Comparison of ENCODE assay signal across 12 cellular contexts in the genomic region with DNA sequence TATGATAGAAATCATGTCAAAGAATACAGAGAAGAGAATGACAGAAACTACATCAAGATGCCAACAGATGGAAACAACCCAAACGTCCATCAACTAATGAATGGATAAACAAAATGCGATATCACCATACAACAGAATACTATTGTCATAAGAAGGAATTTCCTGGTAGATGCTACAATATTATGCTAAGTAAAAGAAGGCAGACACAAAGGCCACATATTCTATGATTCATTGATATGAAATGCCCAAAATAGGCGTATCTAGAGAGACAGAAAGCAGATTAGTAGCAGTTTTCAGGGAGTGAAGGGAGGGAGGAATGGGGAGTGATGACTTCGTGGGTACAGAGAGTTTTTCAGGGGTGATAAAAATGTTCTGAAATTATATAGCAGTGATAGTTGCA. TPM values are rescaled to one million over a fixed set of nuclear protein-coding genes. Genes with fewer than 3 reads are reported as not detected.
A peak's percentile ranks its signal among the peaks of the same experiment; 100 is the strongest.
DNase-seq lines count a peak whose midpoint lies in the region; ATAC-seq, FAIRE-seq and TF ChIP-seq lines count a peak whose summit lies in the region.
"Had no signal": no experiment of that assay in that cellular context is flagged by ENCODE, and none has a peak within 500 bp of the region (broad histone marks: within the 10 kb centered on the region; RNA-seq: fewer than 3 reads in every experiment).

No MANE protein-coding gene starts in this region.

- H3K4me3 ChIP-seq in heart right ventricle (no peak overlapping the region), bronchial epithelial cell (ENCODE audit: low read depth, low read length) (no peak overlapping the region), uterus (no peak overlapping the region)
- H3K4me3 ChIP-seq: breast epithelium had no signal

- DNase-seq in left cardiac atrium (no peak), heart right ventricle (no peak), bronchial epithelial cell (ENCODE audit: low read depth) (peak; percentile 21), kidney glomerular epithelial cell (lab: John Stamatoyannopoulos, UW) (peak; percentile 5), uterus (no peak), NCI-H748 treated with DMSO at 0.1 percent for 48 hours (lab: John Stamatoyannopoulos, UW) (no peak), nucleus accumbens (lab: John Stamatoyannopoulos, UW) (no peak)
- DNase-seq: activated CD4-positive, alpha-beta T cell treated with anti-CD3 and anti-CD28 coated beads, Interleukin-2, amount 50 U/mL, for 1 hour; stimulated activated CD4-positive, alpha-beta T cell treated with anti-CD3 and anti-CD28 coated beads, Interleukin-12 subunit alpha, Interleukin-12 subunit beta, amount 100 ng/mL, for 4 hours had no signal

- no peak for TF ChIP-seq POLR2A in uterus (IDR thresholded peaks at IDR 0.05)

- no peak for FAIRE-seq in bronchial epithelial cell (lab: Jason Lieb, UNC)

- H3K27me3 ChIP-seq in heart right ventricle (peaks cover 0 to 10% (median 0%) of the 10 kb centered on the region in 7 donors), bronchial epithelial cell (ENCODE audit: control insufficient read depth, insufficient read depth, low read length) (peaks cover 2% of the 10 kb centered on the region), uterus (no peaks in the 10 kb centered on the region)
- H3K27me3 ChIP-seq: breast epithelium, neutrophil had no signal

- ATAC-seq in left cardiac atrium = peak; percentile 34 to 86
- no peak for ATAC-seq in heart right ventricle
- ATAC-seq in GM18870 (IDR thresholded peaks at IDR 0.05; ENCODE audit: unreplicated experiment) = no peak

- no peak overlapping the region for H3K27ac ChIP-seq in heart right ventricle
- peak overlapping the region; percentile 66 to 82 for H3K27ac ChIP-seq in uterus
- H3K27ac ChIP-seq: breast epithelium, neutrophil had no signal

- no peaks in the 10 kb centered on the region for H3K36me3 ChIP-seq in heart right ventricle
- H3K36me3 ChIP-seq in bronchial epithelial cell (ENCODE audit: control insufficient read depth, insufficient read depth, low read length) = no peaks in the 10 kb centered on the region
- H3K36me3 ChIP-seq in uterus = no peaks in the 10 kb centered on the region
- H3K36me3 ChIP-seq: breast epithelium, neutrophil had no signal

- no peak for TF ChIP-seq CTCF in heart right ventricle (IDR thresholded peaks at IDR 0.05)
- no peak for TF ChIP-seq CTCF in bronchial epithelial cell (IDR thresholded peaks at IDR 0.05; ENCODE audit: insufficient read depth, low read length, severe bottlenecking)
- no peak for TF ChIP-seq CTCF in uterus (IDR thresholded peaks at IDR 0.05)

- H3K9me3 ChIP-seq in heart right ventricle (no peaks in the 10 kb centered on the region), uterus (no peaks in the 10 kb centered on the region)
- H3K9me3 ChIP-seq: breast epithelium, neutrophil had no signal

- H3K4me1 ChIP-seq in heart right ventricle (no peaks in the 10 kb centered on the region), uterus (no peaks in the 10 kb centered on the region)
- H3K4me1 ChIP-seq: breast epithelium had no signal

- 58 to 64% methylated on average over 4 of the region's 4 CpGs for WGBS in heart right ventricle, 2 donors

- intact Hi-C loops in left cardiac atrium (cut with DNase I) = no loop called here
- intact Hi-C loops in heart right ventricle (cut with DNase I) = no loop called here
- intact Hi-C loops in uterus (cut with DNase I; ENCODE audit: low total_unique reads) = no loop called here

RNA-seq across cellular contexts. Expression of a gene that starts 58.3 kb away (rescaled TPM):
- total RNA-seq in left cardiac atrium = 10 to 100 TPM in 1 of 2 donors, 1 to 10 TPM in 1; 9.1 to 13.0 TPM
- total RNA-seq in heart right ventricle = 10 to 100 TPM in 1 of 10 donors, 1 to 10 TPM in 9; 2.7 to 20.5 (median 4.6) TPM
- polyA plus RNA-seq in heart right ventricle = 1 to 10 TPM; 3.7 to 7.1 TPM
- total RNA-seq in bronchial epithelial cell = 2.6 and 3.7 TPM in 2 replicates
- total RNA-seq in uterus = 100 to 1,000 TPM in 1 of 4 donors, 10 to 100 TPM in 3; 24.1 to 123 (median 34.3) TPM

RNA-seq across cellular contexts. Expression of a gene that starts 59.2 kb away (rescaled TPM):
- total RNA-seq in left cardiac atrium (1 to 10 TPM; 7.0 to 7.8 TPM), heart right ventricle (1 to 10 TPM in 1 of 10 donors, under 1 TPM in 8, not detected in 1; 0.13 to 1.3 (median 0.51) TPM), bronchial epithelial cell (0.53 and 0.77 TPM in 2 replicates), uterus (10 to 100 TPM in 2 of 4 donors, 1 to 10 TPM in 2; 4.0 to 32.3 (median 20.2) TPM)
- under 1 TPM; 0.58 to 0.59 TPM for polyA plus RNA-seq in heart right ventricle

Comparison
In these comparisons a context has a peak if more than half of its experiments do, and no peak if none do; other contexts are left out.
1. ATAC-seq: peak in left cardiac atrium (2 of 2); none in heart right ventricle (0 of 8) and GM18870 (single experiment).
2. DNase-seq: peak in bronchial epithelial cell (single experiment) and kidney glomerular epithelial cell (single experiment); none in left cardiac atrium (single experiment), heart right ventricle (0 of 2), uterus (0 of 2), NCI-H748 treated with DMSO at 0.1 percent for 48 hours (single experiment) and nucleus accumbens (0 of 56).
3. H3K27ac ChIP-seq: peak in uterus (2 of 2); none in heart right ventricle (0 of 10).